20 cellular contexts compared by ENCODE assay signal in genomic region chr10:130218936-130219335, GRCh38.
A peak's percentile ranks its signal among the peaks of the same experiment; 100 is the strongest.
DNase-seq lines count a peak whose midpoint lies in the region; ATAC-seq, FAIRE-seq and TF ChIP-seq lines count a peak whose summit lies in the region.
"Had no signal": no experiment of that assay in that cellular context is flagged by ENCODE, and none has a peak within 500 bp of the region (broad histone marks: within the 10 kb centered on the region; RNA-seq: fewer than 3 reads in every experiment).

No MANE protein-coding gene starts in this region.

- 0 out of 2 replicates have a peak overlapping the region, but pooled peaks have one; percentile 24 for H2AK5ac ChIP-seq in H1 (ENCODE audit: low read depth, low read length)

- H3K18ac ChIP-seq in H1 (ENCODE audit: extremely low read depth, low read length), result no peak overlapping the region

- peaks cover 30% of the 10 kb centered on the region for H3K9me3 Mint-ChIP-seq in osteocyte (ENCODE audit: unreplicated experiment)

- POLR2A ChIA-PET in H1 (lab: Charles Lee; ENCODE audit: partially characterized antibody), result no interaction called here

- H3K9me3 ChIP-seq in H1 (ENCODE audit: insufficient read depth in 2 of 2, low read depth in 1 of 2, low read length in 1 of 2) (no peaks in the 10 kb centered on the region), upper lobe of right lung (no peaks in the 10 kb centered on the region)
- H3K9me3 ChIP-seq: HAP-1 had no signal

- H2BK120ac ChIP-seq in H1 (replicated peaks; ENCODE audit: low read depth, low read length), result no peak overlapping the region

- H3K27ac ChIP-seq in H1 (ENCODE audit: low read depth, low read length) (no peak overlapping the region), upper lobe of right lung (no peak overlapping the region)

- H3K4me1 Mint-ChIP-seq in osteocyte (ENCODE audit: unreplicated experiment), result no peaks in the 10 kb centered on the region
- H3K4me1 Mint-ChIP-seq: B cell; CD4-positive, CD25-positive, alpha-beta regulatory T cell had no signal

- no peak overlapping the region for H4K91ac ChIP-seq in H1 (replicated peaks; ENCODE audit: insufficient read length, low read length)

- no peaks in the 10 kb centered on the region for H3K79me1 ChIP-seq in H1 (ENCODE audit: low read depth, low read length)

- no peak overlapping the region for H2BK15ac ChIP-seq in H1 (ENCODE audit: low read length)

- H3K14ac ChIP-seq in H1 (ENCODE audit: insufficient read length), result no peak overlapping the region

- no peak for TF ChIP-seq EP300 in H1 (IDR thresholded peaks at IDR 0.05; ENCODE audit: borderline replicate concordance in 1 of 2, low read depth in 2 of 2, low read length in 2 of 2)

- H3K56ac ChIP-seq in H1 (replicated peaks; ENCODE audit: insufficient read length, low read depth, low read length), result no peak overlapping the region

- no peak overlapping the region for H2BK20ac ChIP-seq in H1 (ENCODE audit: low read length)

- H3K4me3 ChIP-seq in H1 (ENCODE audit: extremely low read depth in 1 of 4, insufficient read depth in 2 of 4, low read depth in 3 of 4, low read length in 4 of 4) (no peak overlapping the region), upper lobe of right lung (no peak overlapping the region)
- H3K4me3 ChIP-seq: HAP-1, K562 had no signal

- no peak overlapping the region for H3K4me3 Mint-ChIP-seq in osteocyte (ENCODE audit: unreplicated experiment)
- H3K4me3 Mint-ChIP-seq: B cell; CD4-positive, CD25-positive, alpha-beta regulatory T cell had no signal

- H3K27me3 ChIP-seq in H1 (replicated peaks in 1 of 4; ENCODE audit: control insufficient read depth in 3 of 4, extremely low read depth in 1 of 4, insufficient read depth in 3 of 4, low read length in 3 of 4) (no peaks in the 10 kb centered on the region), upper lobe of right lung (no peaks in the 10 kb centered on the region)

- ATAC-seq in upper lobe of right lung (no peak), HG02763 (IDR thresholded peaks at IDR 0.05; ENCODE audit: unreplicated experiment) (no peak), HG02642 (IDR thresholded peaks at IDR 0.05; ENCODE audit: poor library complexity, unreplicated experiment) (no peak)
- ATAC-seq: K562 had no signal

- no peak for TF ChIP-seq POLR2A in H1 (IDR thresholded peaks at IDR 0.05; ENCODE audit: control extremely low read depth in 1 of 2, low read depth in 2 of 2, low read length in 2 of 2)

- H3K36me3 ChIP-seq in H1 (ENCODE audit: control insufficient read depth in 2 of 4, insufficient read depth in 4 of 4, low read length in 3 of 4), result no peaks in the 10 kb centered on the region
- no peaks in the 10 kb centered on the region for H3K36me3 ChIP-seq in upper lobe of right lung
- H3K36me3 ChIP-seq: HAP-1 had no signal

- H3K27me3 Mint-ChIP-seq in osteocyte (ENCODE audit: unreplicated experiment), result no peaks in the 10 kb centered on the region
- H3K27me3 Mint-ChIP-seq: B cell; CD4-positive, CD25-positive, alpha-beta regulatory T cell had no signal

- TF ChIP-seq CTCF in H1 (IDR thresholded peaks at IDR 0.05; ENCODE audit: control extremely low read depth in 1 of 3, insufficient read depth in 1 of 3, low read depth in 1 of 3, low read length in 3 of 3), result no peak
- TF ChIP-seq CTCF in osteocyte (IDR thresholded peaks at IDR 0.05), result no peak
- no peak for TF ChIP-seq CTCF in upper lobe of right lung (IDR thresholded peaks at IDR 0.05)

- no peak overlapping the region for H3K4ac ChIP-seq in H1 (replicated peaks; ENCODE audit: insufficient read length, low read depth, low read length)

- H4K5ac ChIP-seq in H1 (ENCODE audit: insufficient read length, low read depth, low read length), result no peak overlapping the region

- WGBS in H1 (ENCODE audit: extremely low coverage in 1 of 2, insufficient coverage in 1 of 2, insufficient read length in 1 of 2, insufficient replicate concordance in 2 of 2, low coverage in 1 of 2, low lambda C conversion rate in 2 of 2, missing lambda C conversion rate in 1 of 2), 2 experiments, result 91% methylated on average over 9 of the region's 9 CpGs; no CpG with 5 or more reads in 1 of the 2 experiments

- H2AFZ ChIP-seq in H1 (ENCODE audit: low read length), result no peak overlapping the region

- DNase-seq in SHP77 (lab: John Stamatoyannopoulos, UW) (peak; percentile 10 to 26), SHP77 treated with DMSO at 0.1 percent for 48 hours (lab: John Stamatoyannopoulos, UW) (no peak), H1 (ENCODE audit: low read depth in 1 of 2, low spot score in 2 of 2) (no peak), osteocyte (ENCODE audit: extremely low spot score, unreplicated experiment) (peak; percentile 73), upper lobe of right lung (peak; percentile 47)
- DNase-seq: CD4-positive, CD25-positive, alpha-beta regulatory T cell; COR-L47; DMS 273 treated with DMSO at 0.1 percent for 48 hours; DND-41; NCI-H1092 treated with DMSO at 0.1 percent for 48 hours; NCI-H146; NCI-H2081 treated with DMSO at 0.1 percent for 48 hours; NCI-H748 treated with DMSO at 0.1 percent for 48 hours; OCI-M1; SIG-M5 had no signal

- H3K9ac ChIP-seq in H1 (replicated peaks in 1 of 4; ENCODE audit: extremely low read depth in 1 of 4, low read depth in 3 of 4, low read length in 3 of 4), result no peak overlapping the region

- H3K79me2 ChIP-seq in H1 (ENCODE audit: control insufficient read depth in 1 of 2, insufficient read depth in 2 of 2, low read length in 2 of 2), result no peaks in the 10 kb centered on the region

- H4K20me1 ChIP-seq in H1 (replicated peaks in 1 of 2; ENCODE audit: control insufficient read depth in 1 of 2, insufficient read depth in 2 of 2, low read length in 2 of 2), result no peaks in the 10 kb centered on the region

- H3K23ac ChIP-seq in H1 (ENCODE audit: insufficient read length), result no peak overlapping the region

- H3K27ac Mint-ChIP-seq in osteocyte (ENCODE audit: unreplicated experiment), result no peak overlapping the region
- H3K27ac Mint-ChIP-seq: B cell; CD4-positive, CD25-positive, alpha-beta regulatory T cell had no signal

- intact Hi-C loops in upper lobe of right lung (cut with DNase I), result no loop called here

- TF ChIP-seq RAD21 in H1 (IDR thresholded peaks at IDR 0.05 in 1 of 2, conservative IDR thresholded peaks at IDR 0.05 in 1 of 2; ENCODE audit: low read depth in 2 of 2, low read length in 2 of 2), result no peak

- H3K4me2 ChIP-seq in H1 (ENCODE audit: insufficient read depth in 1 of 2, low read depth in 2 of 2, low read length in 2 of 2), result no peak overlapping the region

- CTCF ChIA-PET in H1 (lab: Charles Lee; ENCODE audit: partially characterized antibody), result interaction anchor here (1.1 to 1.3 kb wide), 2 partner anchors 9 to 127 kb away, joined by 3 read pairs; no protein-coding TSS in a partner anchor

- no peak overlapping the region for H2BK12ac ChIP-seq in H1 (ENCODE audit: low read depth, low read length)

- no peak overlapping the region for H2BK5ac ChIP-seq in H1 (ENCODE audit: low read depth, low read length)

- H3K36me3 Mint-ChIP-seq in osteocyte (ENCODE audit: unreplicated experiment), result peaks cover 2% of the 10 kb centered on the region
- H3K36me3 Mint-ChIP-seq: CD4-positive, CD25-positive, alpha-beta regulatory T cell had no signal

- H3K23me2 ChIP-seq in H1 (ENCODE audit: low read depth, low read length), result no peaks in the 10 kb centered on the region

- no peak for FAIRE-seq in H1 (lab: Jason Lieb, UNC)
- FAIRE-seq: K562 had no signal

- no peak overlapping the region for H4K8ac ChIP-seq in H1 (ENCODE audit: extremely low read depth, insufficient read depth, low read length)

- H3K4me1 ChIP-seq in H1 (replicated peaks in 1 of 4; ENCODE audit: control insufficient read depth in 3 of 4, insufficient read depth in 4 of 4, low read length in 3 of 4), result no peaks in the 10 kb centered on the region
- no peaks in the 10 kb centered on the region for H3K4me1 ChIP-seq in upper lobe of right lung
- H3K4me1 ChIP-seq: HAP-1 had no signal

TF ChIP-seq in H1, 55 proteins besides CTCF, POLR2A, EP300 and RAD21:
- TF ChIP-seq CBX8 (IDR thresholded peaks at IDR 0.05; ENCODE audit: borderline replicate concordance, low read depth, low read length) (no peak), TAF7 (optimal IDR thresholded peaks at IDR 0.05; ENCODE audit: borderline replicate concordance, low read depth, low read length) (no peak), SAP30 (IDR thresholded peaks at IDR 0.05; ENCODE audit: insufficient read depth, insufficient replicate concordance, low read length) (no peak), RFX5 (IDR thresholded peaks at IDR 0.05; ENCODE audit: borderline replicate concordance, low read depth, low read length) (no peak), GABPA (IDR thresholded peaks at IDR 0.05; ENCODE audit: borderline replicate concordance, insufficient read depth, low read length) (no peak), TBP (IDR thresholded peaks at IDR 0.05; ENCODE audit: low read depth, low read length) (no peak), ZNF274 (IDR thresholded peaks at IDR 0.05; ENCODE audit: borderline replicate concordance, extremely low read depth, low read length) (no peak), GTF2F1 (IDR thresholded peaks at IDR 0.05; ENCODE audit: borderline replicate concordance, low read depth, low read length) (no peak), SP2 (IDR thresholded peaks at IDR 0.05; ENCODE audit: low read length) (no peak), ASH2L (IDR thresholded peaks at IDR 0.05; ENCODE audit: low read length) (no peak), SIN3A (conservative IDR thresholded peaks at IDR 0.05 in 1 of 2, IDR thresholded peaks at IDR 0.05 in 1 of 2; ENCODE audit: low read depth in 1 of 2, low read length in 2 of 2) (no peak), HDAC2 (IDR thresholded peaks at IDR 0.05; ENCODE audit: borderline replicate concordance in 1 of 2, low read depth in 2 of 2, low read length in 2 of 2) (no peak), BCL11A (IDR thresholded peaks at IDR 0.05; ENCODE audit: low read depth in 2 of 2, low read length in 2 of 2) (no peak), EZH2 (IDR thresholded peaks at IDR 0.05; ENCODE audit: low read depth, low read length, severe bottlenecking) (no peak)
TF ChIP-seq in H1: peak in this region for 0.

Comparison
In these comparisons a context has a peak if more than half of its experiments do, and no peak if none do; other contexts are left out.
1. DNase-seq: peak in SHP77 (2 of 2), osteocyte (single experiment) and upper lobe of right lung (single experiment); none in SHP77 treated with DMSO at 0.1 percent for 48 hours (single experiment) and H1 (0 of 2).